In genomic region chr2:96485350-96485749, GRCh38 we compare ENCODE assay signal across 10 cellular contexts. TPM values are rescaled to one million over a fixed set of nuclear protein-coding genes. Genes with fewer than 3 reads are reported as not detected.
A peak's percentile ranks its signal among the peaks of the same experiment; 100 is the strongest.
DNase-seq lines count a peak whose midpoint lies in the region; ATAC-seq, FAIRE-seq and TF ChIP-seq lines count a peak whose summit lies in the region.
"Had no signal": no experiment of that assay in that cellular context is flagged by ENCODE, and none has a peak within 500 bp of the region (broad histone marks: within the 10 kb centered on the region; RNA-seq: fewer than 3 reads in every experiment).

No MANE protein-coding gene starts in this region.

- peaks cover 18% of the 10 kb centered on the region for H3K4me1 ChIP-seq in CD4-positive, alpha-beta memory T cell (ENCODE audit: insufficient read depth, low read length)
- peaks cover 27% of the 10 kb centered on the region for H3K4me1 ChIP-seq in OCI-LY3 (ENCODE audit: low read length)
- H3K4me1 ChIP-seq in endothelial cell of umbilical vein (ENCODE audit: control insufficient read depth, extremely low read depth, insufficient read depth, low read length) = peaks cover 6% of the 10 kb centered on the region
- no peaks in the 10 kb centered on the region for H3K4me1 ChIP-seq in parathyroid adenoma

- peak overlapping the region; percentile 51; the same call in 1 of the 2 replicates for H3K9ac ChIP-seq in OCI-LY3 (ENCODE audit: low read length)
- no peak overlapping the region for H3K9ac ChIP-seq in endothelial cell of umbilical vein (replicated peaks; ENCODE audit: extremely low read depth, insufficient read depth, low read length)
- no peak overlapping the region for H3K9ac ChIP-seq in parathyroid adenoma

- H2AFZ ChIP-seq in OCI-LY3 (ENCODE audit: low read depth, low read length) (peak overlapping the region; percentile 86; the same call in 1 of the 2 replicates), endothelial cell of umbilical vein (ENCODE audit: low read depth, low read length) (peak overlapping the region; percentile 96), parathyroid adenoma (peak overlapping the region; percentile 70)

- H3K27ac ChIP-seq in CD4-positive, alpha-beta memory T cell (ENCODE audit: low read depth, low read length) = peak overlapping the region; percentile 63
- H3K27ac ChIP-seq in OCI-LY3 (ENCODE audit: low read length) = no peak overlapping the region
- no peak overlapping the region for H3K27ac ChIP-seq in endothelial cell of umbilical vein (ENCODE audit: insufficient read depth, low read depth, low read length)
- peak overlapping the region; percentile 62 for H3K27ac ChIP-seq in parathyroid adenoma

- POLR2A ChIA-PET in CD4-positive, alpha-beta memory T cell (lab: Charles Lee; ENCODE audit: partially characterized antibody) = interaction anchor here (2.4 kb wide), 1 partner anchor 52 kb away, joined by 15 read pairs; the partner anchor contains the start of gene ARID5A
- POLR2A ChIA-PET in endothelial cell of umbilical vein (lab: Charles Lee) = no interaction called here

- H3K4me1 Mint-ChIP-seq in CD4-positive, alpha-beta memory T cell = peaks cover 18 to 42% (median 24%) of the 10 kb centered on the region in 4 donors

- no peak for DNase-seq in CD4-positive, alpha-beta memory T cell
- no peak for DNase-seq in endothelial cell of umbilical vein (ENCODE audit: low read depth, low spot score)
- no peak for DNase-seq in SW 1271 (lab: John Stamatoyannopoulos, UW)
- DNase-seq in NCI-H526 (lab: John Stamatoyannopoulos, UW) = no peak

- H3K4me3 ChIP-seq in CD4-positive, alpha-beta memory T cell (ENCODE audit: low read length in 2 of 2) = peak overlapping the region; percentile 38 to 58
- peak overlapping the region; percentile 76 for H3K4me3 ChIP-seq in OCI-LY3 (ENCODE audit: low read length)
- no peak overlapping the region for H3K4me3 ChIP-seq in endothelial cell of umbilical vein (replicated peaks in 1 of 3; ENCODE audit: insufficient read depth in 1 of 3, low read depth in 1 of 3, low read length in 3 of 3)
- H3K4me3 ChIP-seq in parathyroid adenoma (ENCODE audit: low read depth, low read length) = no peak overlapping the region

- no peak for TF ChIP-seq POLR2A in endothelial cell of umbilical vein (IDR thresholded peaks at IDR 0.05; ENCODE audit: low read depth, low read length)

- peaks cover 0 to 1% of the 10 kb centered on the region in 2 donors for H3K27me3 Mint-ChIP-seq in CD4-positive, alpha-beta memory T cell

- FAIRE-seq in endothelial cell of umbilical vein (lab: Jason Lieb, UNC) = no peak
- FAIRE-seq: endometrium had no signal

- ATAC-seq in HG02840 (IDR thresholded peaks at IDR 0.05; ENCODE audit: low FRiP score, unreplicated experiment) (no peak), GM21447 (IDR thresholded peaks at IDR 0.05; ENCODE audit: unreplicated experiment) (no peak)

- dilution Hi-C loops in endothelial cell of umbilical vein (cut with MboI; ENCODE audit: extremely low pct_ligation_motif_present, low sequenced_read_pairs) = no loop called here

- BruUV-seq in endothelial cell of umbilical vein (replicated peaks; lab: Mats Ljungman, UMichigan) = TSS peak; percentile 43

- H4K20me1 ChIP-seq in OCI-LY3 (ENCODE audit: insufficient read depth, low read length) (no peaks in the 10 kb centered on the region), endothelial cell of umbilical vein (replicated peaks; ENCODE audit: control insufficient read depth, extremely low read depth, insufficient read depth, low read length) (no peaks in the 10 kb centered on the region)

- no peaks in the 10 kb centered on the region for H3K36me3 Mint-ChIP-seq in CD4-positive, alpha-beta memory T cell
- H3K36me3 Mint-ChIP-seq: mesothelial cell of epicardium had no signal

- peak overlapping the region in 7 of 8 donors; percentile 86 to 98 (median 92) for H3K4me3 Mint-ChIP-seq in CD4-positive, alpha-beta memory T cell
- H3K4me3 Mint-ChIP-seq: mesothelial cell of epicardium had no signal

- CTCF ChIA-PET in CD4-positive, alpha-beta memory T cell (lab: Charles Lee; ENCODE audit: partially characterized antibody) = no interaction called here
- CTCF ChIA-PET in endothelial cell of umbilical vein (lab: Charles Lee) = interaction anchor here (1.6 kb wide), 1 partner anchor 9 kb away, joined by 4 read pairs; no protein-coding TSS in a partner anchor

- peak overlapping the region; percentile 92 to 98 (median 97) for H3K27ac Mint-ChIP-seq in CD4-positive, alpha-beta memory T cell
- H3K27ac Mint-ChIP-seq: mesothelial cell of epicardium had no signal

- TF ChIP-seq CTCF in OCI-LY3 (IDR thresholded peaks at IDR 0.05; ENCODE audit: low read depth, low read length) (no peak), endothelial cell of umbilical vein (IDR thresholded peaks at IDR 0.05; ENCODE audit: extremely low read depth in 1 of 2, insufficient read depth in 1 of 2, low read depth in 1 of 2, low read length in 2 of 2) (no peak), parathyroid adenoma (IDR thresholded peaks at IDR 0.05) (no peak)

- no peaks in the 10 kb centered on the region for H3K36me3 ChIP-seq in CD4-positive, alpha-beta memory T cell (ENCODE audit: insufficient read depth, low read length)
- H3K36me3 ChIP-seq in OCI-LY3 (replicated peaks; ENCODE audit: low read depth, low read length) = no peaks in the 10 kb centered on the region
- no peaks in the 10 kb centered on the region for H3K36me3 ChIP-seq in endothelial cell of umbilical vein (ENCODE audit: control insufficient read depth in 2 of 2, extremely low read depth in 1 of 2, insufficient read depth in 2 of 2, low read length in 2 of 2)
- H3K36me3 ChIP-seq in parathyroid adenoma (ENCODE audit: control insufficient read depth, insufficient read depth, low read length) = no peaks in the 10 kb centered on the region

- intact Hi-C loops in CD4-positive, alpha-beta memory T cell (cut with micrococcal nuclease) = loop anchor here (5.0 kb wide), 1 partner anchor 52 kb away; the partner anchor contains the start of gene ARID5A
- intact Hi-C loops in endothelial cell of umbilical vein (cut with micrococcal nuclease) = no loop called here

- H3K9me3 ChIP-seq in CD4-positive, alpha-beta memory T cell (ENCODE audit: control insufficient read depth in 1 of 2, low read length in 2 of 2) = no peaks in the 10 kb centered on the region
- H3K9me3 ChIP-seq in OCI-LY3 (ENCODE audit: insufficient read depth, low read length) = no peaks in the 10 kb centered on the region
- no peaks in the 10 kb centered on the region for H3K9me3 ChIP-seq in endothelial cell of umbilical vein (replicated peaks; ENCODE audit: control insufficient read depth, insufficient read depth, low read length)
- no peaks in the 10 kb centered on the region for H3K9me3 ChIP-seq in parathyroid adenoma (ENCODE audit: control insufficient read depth, low read length)

- H3K9me3 Mint-ChIP-seq in CD4-positive, alpha-beta memory T cell = peaks cover 0 to 2% (median 0%) of the 10 kb centered on the region in 8 donors

- H3K4me2 ChIP-seq in OCI-LY3 (ENCODE audit: low read length) (peak overlapping the region; percentile 92), endothelial cell of umbilical vein (ENCODE audit: insufficient read depth, low read length) (no peak overlapping the region), parathyroid adenoma (ENCODE audit: low read length) (no peak overlapping the region)

- H3K27me3 ChIP-seq in CD4-positive, alpha-beta memory T cell (ENCODE audit: insufficient read depth, low read length) = no peaks in the 10 kb centered on the region
- H3K27me3 ChIP-seq in OCI-LY3 (ENCODE audit: low read depth, low read length) (no peaks in the 10 kb centered on the region), endothelial cell of umbilical vein (ENCODE audit: control insufficient read depth in 2 of 2, insufficient read depth in 2 of 2, low read length in 2 of 2) (peaks cover 0 to 5% of the 10 kb centered on the region in 2 experiments), parathyroid adenoma (ENCODE audit: control insufficient read depth, insufficient read depth, low read length) (no peaks in the 10 kb centered on the region)

- no peaks in the 10 kb centered on the region for H3K79me2 ChIP-seq in OCI-LY3 (ENCODE audit: low read length)
- H3K79me2 ChIP-seq in endothelial cell of umbilical vein (ENCODE audit: control insufficient read depth, insufficient read depth, low read length) = no peaks in the 10 kb centered on the region
- H3K79me2 ChIP-seq in parathyroid adenoma = no peaks in the 10 kb centered on the region

- H3K9me1 ChIP-seq in endothelial cell of umbilical vein (replicated peaks; ENCODE audit: control insufficient read depth, extremely low read depth, insufficient read depth, low read length) = no peaks in the 10 kb centered on the region

TF ChIP-seq in endothelial cell of umbilical vein, 7 proteins besides CTCF, POLR2A, EP300 and RAD21 (continues in another document):
- TF ChIP-seq FOS (IDR thresholded peaks at IDR 0.05; ENCODE audit: borderline replicate concordance, insufficient read depth, low read length) (no peak), GATA2 (IDR thresholded peaks at IDR 0.05; ENCODE audit: insufficient read depth, insufficient read length, low read depth, low read length) (no peak), JUN (IDR thresholded peaks at IDR 0.05; ENCODE audit: borderline replicate concordance, insufficient read depth, insufficient read length, low read depth) (no peak)

RNA-seq across cellular contexts. Expression of gene NEURL3, which starts 19.8 kb away (rescaled TPM):
- under 1 TPM in 1 of 2 experiments, not detected in 1; 0.22 TPM for total RNA-seq in CD4-positive, alpha-beta memory T cell
- not detected for polyA plus RNA-seq in CD4-positive, alpha-beta memory T cell
- not detected in 2 replicates for total RNA-seq in endothelial cell of umbilical vein
- 0.08 TPM in 1 of 2 replicates, not detected in the other for polyA plus RNA-seq in endothelial cell of umbilical vein
- 0.04 and 0.06 TPM in 2 replicates for polyA plus RNA-seq in endothelial cell of umbilical vein (2011; cell fraction: cytosol; rRNA removed)
- polyA plus RNA-seq in endothelial cell of umbilical vein (2011; cell fraction: nucleus; rRNA removed) = not detected in 2 replicates
- not detected in 2 replicates for polyA plus RNA-seq in endothelial cell of umbilical vein (2012)
- polyA minus RNA-seq in endothelial cell of umbilical vein = not detected in 2 replicates
- polyA minus RNA-seq in endothelial cell of umbilical vein (2011; cell fraction: cytosol; rRNA and poly(A)+ RNA removed) = not detected
- polyA minus RNA-seq in endothelial cell of umbilical vein (2011; cell fraction: nucleus; rRNA and poly(A)+ RNA removed) = not detected in 2 replicates

RNA-seq across cellular contexts. Expression of gene ARID5A, which starts 51.2 kb away (rescaled TPM):
- 10 to 100 TPM; 80.0 to 83.8 TPM for total RNA-seq in CD4-positive, alpha-beta memory T cell
- polyA plus RNA-seq in CD4-positive, alpha-beta memory T cell = 10 to 100 TPM; 31.4 to 69.6 TPM
- total RNA-seq in endothelial cell of umbilical vein = 24.7 and 29.0 TPM in 2 replicates
- polyA plus RNA-seq in endothelial cell of umbilical vein = 18.0 and 24.0 TPM in 2 replicates
- 11.9 and 19.8 TPM in 2 replicates for polyA plus RNA-seq in endothelial cell of umbilical vein (2011; cell fraction: cytosol; rRNA removed)
- 31.6 and 44.1 TPM in 2 replicates for polyA plus RNA-seq in endothelial cell of umbilical vein (2011; cell fraction: nucleus; rRNA removed)
- 14.6 and 18.7 TPM in 2 replicates for polyA plus RNA-seq in endothelial cell of umbilical vein (2012)
- polyA minus RNA-seq in endothelial cell of umbilical vein = 9.5 and 11.3 TPM in 2 replicates
- 1.6 TPM for polyA minus RNA-seq in endothelial cell of umbilical vein (2011; cell fraction: cytosol; rRNA and poly(A)+ RNA removed)
- polyA minus RNA-seq in endothelial cell of umbilical vein (2011; cell fraction: nucleus; rRNA and poly(A)+ RNA removed) = 11.0 and 22.2 TPM in 2 replicates

Comparison
In these comparisons a context has a peak if more than half of its experiments do, and no peak if none do; other contexts are left out.
1. H3K27ac ChIP-seq: peak in CD4-positive, alpha-beta memory T cell (single experiment) and parathyroid adenoma (single experiment); none in OCI-LY3 (single experiment) and endothelial cell of umbilical vein (single experiment).
2. H3K4me3 ChIP-seq: peak in CD4-positive, alpha-beta memory T cell (2 of 2) and OCI-LY3 (single experiment); none in endothelial cell of umbilical vein (0 of 3) and parathyroid adenoma (single experiment).
3. Peak in every context shown above with its lines, with median percentiles within 50 percentile points of each other: H2AFZ ChIP-seq.